ENCODE assay signal across 8 cellular contexts in the genomic region with DNA sequence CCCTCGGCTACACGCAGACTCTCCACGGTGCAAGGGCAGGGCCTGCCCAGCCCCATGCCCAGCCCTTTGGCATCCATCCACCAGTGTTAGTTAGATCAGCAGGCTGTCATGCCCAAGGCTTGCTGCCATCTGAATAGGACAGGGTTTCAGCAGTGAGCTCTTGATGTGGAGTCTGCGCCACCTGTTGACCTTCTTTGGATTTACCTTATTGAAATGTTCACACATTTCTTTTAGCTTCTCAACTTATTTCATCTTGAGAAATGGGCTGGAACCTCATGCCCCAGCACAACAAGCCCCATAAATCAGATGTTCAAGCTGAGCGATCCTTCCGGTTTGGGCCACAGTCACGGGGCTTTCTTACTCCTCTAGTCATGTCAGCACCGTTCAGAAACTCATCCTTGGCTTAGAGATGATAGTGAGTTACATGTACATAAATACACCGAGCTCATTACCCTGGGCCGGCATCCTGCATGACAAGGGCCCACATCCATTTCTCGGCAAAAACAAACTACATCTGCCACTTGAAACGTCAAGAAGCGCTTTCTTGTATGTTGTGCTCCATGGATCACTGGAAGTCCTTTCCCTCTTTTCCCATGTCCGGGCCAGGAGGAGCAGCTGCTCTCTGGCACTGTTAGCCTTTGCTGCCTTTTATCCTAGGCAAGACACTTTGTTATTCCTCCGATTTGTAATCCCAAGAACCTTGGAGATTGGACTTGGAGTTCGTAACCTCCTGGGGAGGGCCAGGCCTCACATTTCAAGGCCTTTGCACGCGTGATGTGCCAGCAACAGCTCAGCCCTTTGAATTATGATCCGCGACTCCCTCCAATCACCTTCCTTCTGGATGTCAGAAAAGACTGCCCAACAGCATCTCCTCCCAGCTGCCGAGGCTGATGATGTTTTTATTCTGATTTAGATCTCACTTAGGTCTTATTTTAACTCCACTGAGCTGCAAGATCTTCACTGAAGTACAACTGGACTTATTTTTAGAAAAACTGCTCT.
A peak's percentile ranks its signal among the peaks of the same experiment; 100 is the strongest.
DNase-seq lines count a peak whose midpoint lies in the region; ATAC-seq, FAIRE-seq and TF ChIP-seq lines count a peak whose summit lies in the region.

No MANE protein-coding gene starts in this region.

- no peak overlapping the region for H3K4me3 ChIP-seq in A549
- H3K4me3 ChIP-seq in heart left ventricle: no peak overlapping the region
- H3K4me3 ChIP-seq in skeletal muscle cell (ENCODE audit: low read depth, low read length): no peak overlapping the region

- WGBS in A549 (ENCODE audit: missing lambda C conversion rate): 64% methylated on average over 19 of the region's 21 CpGs
- WGBS in heart left ventricle, 4 donors: 53 to 62% (median 56%) methylated on average over 20 to 21 of the region's 21 CpGs

- TF ChIP-seq EP300 in A549 (IDR thresholded peaks at IDR 0.05): no peak

- intact Hi-C loops in heart left ventricle (cut with DNase I): loop anchor here (1.0 to 10.0 kb wide), 10 partner anchors 93 to 541 kb away; no protein-coding TSS in a partner anchor

- no peak overlapping the region for H3K4me3 Mint-ChIP-seq in WTC11

- H3K36me3 Mint-ChIP-seq in WTC11: no peaks in the 10 kb centered on the region; the same call in 1 of the 2 replicates

- peaks cover 24% of the 10 kb centered on the region for H3K4me1 Mint-ChIP-seq in WTC11

- no peaks in the 10 kb centered on the region for H3K27me3 Mint-ChIP-seq in WTC11 (ENCODE audit: low read depth)

- H3K27ac ChIP-seq in A549 (no peak overlapping the region), heart left ventricle (peak overlapping the region in 9 of 12 donors; percentile 13 to 69 (median 32))

- CTCF ChIA-PET in A549 (lab: Yijun Ruan, JAX): interaction anchor here (0.6 to 9.2 kb wide), 33 partner anchors 9 to 558 kb away, joined by 3 to 147 read pairs (median 3); no protein-coding TSS in a partner anchor
- CTCF ChIA-PET in WTC11 (lab: Charles Lee): interaction anchor here (0.5 to 3.3 kb wide), 80 partner anchors 9 to 540 kb away, joined by 3 to 80 read pairs (median 4); a partner anchor contains a TSS

- H3K27ac Mint-ChIP-seq in WTC11: no peak overlapping the region

- POLR2A ChIA-PET in A549 (lab: Yijun Ruan, JAX) (interaction anchor here (1.5 kb wide), 1 partner anchor 93 kb away, joined by 5 read pairs; no protein-coding TSS in a partner anchor), WTC11 (lab: Charles Lee) (interaction anchor here (0.6 to 1.3 kb wide), 2 partner anchors 62 to 85 kb away, joined by 3 read pairs; no protein-coding TSS in a partner anchor)

- TF ChIP-seq RAD21 in A549 (conservative IDR thresholded peaks at IDR 0.05 in 1 of 2, IDR thresholded peaks at IDR 0.05 in 1 of 2): peak; percentile 67 to 73

- TF ChIP-seq CTCF in A549 (IDR thresholded peaks at IDR 0.05): peak; percentile 52
- TF ChIP-seq CTCF in WTC11 (IDR thresholded peaks at IDR 0.05): peak; percentile 27
- peak; percentile 32 to 64 (median 54) for TF ChIP-seq CTCF in heart left ventricle (IDR thresholded peaks at IDR 0.05)

- H3K27me3 ChIP-seq in heart left ventricle: no peaks in the 10 kb centered on the region

- peaks cover 0 to 16% (median 6%) of the 10 kb centered on the region in 9 donors for H3K36me3 ChIP-seq in heart left ventricle

- no peak for FAIRE-seq in A549 (lab: Jason Lieb, UNC)

- peaks cover 7% of the 10 kb centered on the region; the same call in 1 of the 2 replicates for H3K9me3 Mint-ChIP-seq in WTC11

- peak; percentile 63 to 81; a peak in 5 of 6 replicates for ATAC-seq in A549
- ATAC-seq in WTC11: peak; percentile 61
- ATAC-seq in heart left ventricle: peak; percentile 85 to 93 (median 89)
- ATAC-seq in HG02981 (IDR thresholded peaks at IDR 0.05; ENCODE audit: unreplicated experiment): no peak
- ATAC-seq in HG02870 (IDR thresholded peaks at IDR 0.05; ENCODE audit: unreplicated experiment): no peak

- TF ChIP-seq POLR2A in A549 (IDR thresholded peaks at IDR 0.05; ENCODE audit: low read length) (no peak), heart left ventricle (IDR thresholded peaks at IDR 0.05) (no peak)

- H3K9me3 ChIP-seq in A549: no peaks in the 10 kb centered on the region; the same call in 2 of the 3 replicates
- H3K9me3 ChIP-seq in heart left ventricle: peaks cover 0 to 13% (median 0%) of the 10 kb centered on the region in 12 donors

- H3K4me2 ChIP-seq in A549: no peak overlapping the region

- DNase-seq in A549 (ENCODE audit: low read depth in 1 of 2, low spot score in 1 of 2) (peak; percentile 57 to 75), GF-D8 (lab: John Stamatoyannopoulos, UW) (peak; percentile 12), NCI-H1436 treated with DMSO at 0.1 percent for 48 hours (lab: John Stamatoyannopoulos, UW) (peak; percentile 1), WTC11 (ENCODE audit: low spot score) (peak; percentile 24), heart left ventricle (peak; percentile 81 to 92 (median 85)), skeletal muscle cell (ENCODE audit: low read depth) (peak; percentile 31)

- peaks cover 6% of the 10 kb centered on the region; the same call in 1 of the 3 replicates for H3K4me1 ChIP-seq in A549
- peaks cover 0 to 57% (median 14%) of the 10 kb centered on the region in 12 donors for H3K4me1 ChIP-seq in heart left ventricle

TF ChIP-seq in A549, 52 proteins besides CTCF, POLR2A, EP300 and RAD21:
- TF ChIP-seq FOSB (CRISPR knock-in tag; IDR thresholded peaks at IDR 0.05) (no peak), CHD2 (IDR thresholded peaks at IDR 0.05; ENCODE audit: low read length, partially characterized antibody) (no peak), ZC3H11A (IDR thresholded peaks at IDR 0.05) (no peak), RFX5 (IDR thresholded peaks at IDR 0.05) (no peak), SMC3 (IDR thresholded peaks at IDR 0.05) (peak; percentile 60), ESRRA (IDR thresholded peaks at IDR 0.05; ENCODE audit: borderline replicate concordance, low read length) (no peak), MYC (IDR thresholded peaks at IDR 0.05; ENCODE audit: borderline replicate concordance, low read length) (no peak), NFE2L2 (conservative IDR thresholded peaks at IDR 0.05; ENCODE audit: low read length) (no peak)
- TF ChIP-seq, protein P1, sequence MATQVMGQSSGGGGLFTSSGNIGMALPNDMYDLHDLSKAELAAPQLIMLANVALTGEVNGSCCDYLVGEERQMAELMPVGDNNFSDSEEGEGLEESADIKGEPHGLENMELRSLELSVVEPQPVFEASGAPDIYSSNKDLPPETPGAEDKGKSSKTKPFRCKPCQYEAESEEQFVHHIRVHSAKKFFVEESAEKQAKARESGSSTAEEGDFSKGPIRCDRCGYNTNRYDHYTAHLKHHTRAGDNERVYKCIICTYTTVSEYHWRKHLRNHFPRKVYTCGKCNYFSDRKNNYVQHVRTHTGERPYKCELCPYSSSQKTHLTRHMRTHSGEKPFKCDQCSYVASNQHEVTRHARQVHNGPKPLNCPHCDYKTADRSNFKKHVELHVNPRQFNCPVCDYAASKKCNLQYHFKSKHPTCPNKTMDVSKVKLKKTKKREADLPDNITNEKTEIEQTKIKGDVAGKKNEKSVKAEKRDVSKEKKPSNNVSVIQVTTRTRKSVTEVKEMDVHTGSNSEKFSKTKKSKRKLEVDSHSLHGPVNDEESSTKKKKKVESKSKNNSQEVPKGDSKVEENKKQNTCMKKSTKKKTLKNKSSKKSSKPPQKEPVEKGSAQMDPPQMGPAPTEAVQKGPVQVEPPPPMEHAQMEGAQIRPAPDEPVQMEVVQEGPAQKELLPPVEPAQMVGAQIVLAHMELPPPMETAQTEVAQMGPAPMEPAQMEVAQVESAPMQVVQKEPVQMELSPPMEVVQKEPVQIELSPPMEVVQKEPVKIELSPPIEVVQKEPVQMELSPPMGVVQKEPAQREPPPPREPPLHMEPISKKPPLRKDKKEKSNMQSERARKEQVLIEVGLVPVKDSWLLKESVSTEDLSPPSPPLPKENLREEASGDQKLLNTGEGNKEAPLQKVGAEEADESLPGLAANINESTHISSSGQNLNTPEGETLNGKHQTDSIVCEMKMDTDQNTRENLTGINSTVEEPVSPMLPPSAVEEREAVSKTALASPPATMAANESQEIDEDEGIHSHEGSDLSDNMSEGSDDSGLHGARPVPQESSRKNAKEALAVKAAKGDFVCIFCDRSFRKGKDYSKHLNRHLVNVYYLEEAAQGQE (IDR thresholded peaks at IDR 0.05): no peak

TF ChIP-seq in WTC11, 78 proteins besides CTCF, POLR2A, EP300 and RAD21:
- no peak for TF ChIP-seq CBFB (CRISPR knock-in tag; IDR thresholded peaks at IDR 0.05; ENCODE audit: low read depth)
- TF ChIP-seq ZNF121 (CRISPR knock-in tag; IDR thresholded peaks at IDR 0.05): no peak
- TF ChIP-seq ELF4 (CRISPR knock-in tag; IDR thresholded peaks at IDR 0.05; ENCODE audit: low read depth): no peak
- no peak for TF ChIP-seq KAT7 (CRISPR knock-in tag; IDR thresholded peaks at IDR 0.05; ENCODE audit: borderline replicate concordance)
- no peak for TF ChIP-seq NR1H2 (CRISPR knock-in tag; IDR thresholded peaks at IDR 0.05)
- no peak for TF ChIP-seq RORB (CRISPR knock-in tag; IDR thresholded peaks at IDR 0.05)
- TF ChIP-seq EMX1 (CRISPR knock-in tag; IDR thresholded peaks at IDR 0.05): no peak

Comparison
In these comparisons a context has a peak if more than half of its experiments do, and no peak if none do; other contexts are left out.
1. ATAC-seq: peak in A549 (2 of 2), WTC11 (single experiment) and heart left ventricle (4 of 4); none in HG02981 (single experiment) and HG02870 (single experiment).
2. DNase-seq: peak in every context shown above with its lines; median percentile 85 in heart left ventricle; 66 in A549; 31 in skeletal muscle cell; 24 in WTC11; 12 in GF-D8; 1 in NCI-H1436 treated with DMSO at 0.1 percent for 48 hours.
3. H3K27ac ChIP-seq: peak in heart left ventricle (9 of 12); none in A549 (0 of 2).
4. Peak in every context shown above with its lines, with median percentiles within 50 percentile points of each other: CTCF ChIP-seq.